ENCODE assay signal across 8 cellular contexts in the genomic region with DNA sequence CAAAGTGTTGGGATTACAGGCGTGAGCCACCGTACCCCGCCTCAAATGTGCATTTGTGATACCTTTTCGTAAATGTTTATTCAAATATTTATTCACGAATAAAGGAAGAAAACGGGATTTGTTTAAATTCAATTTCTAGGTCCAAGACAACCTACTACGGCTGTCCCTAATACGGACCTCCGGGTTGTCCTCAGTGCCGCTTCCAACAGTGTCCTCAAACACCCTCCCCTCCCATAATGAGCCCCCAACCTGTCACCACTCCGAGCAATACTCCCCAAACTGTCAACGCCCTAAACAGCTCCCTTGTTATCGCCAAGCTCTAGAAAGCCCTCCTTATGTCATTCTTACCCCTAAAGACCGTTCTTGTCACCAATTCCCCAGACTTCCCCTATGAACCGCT. TPM values are rescaled to one million over a fixed set of nuclear protein-coding genes. Genes with fewer than 3 reads are reported as not detected.
DNase-seq lines count a peak whose midpoint lies in the region; ATAC-seq and TF ChIP-seq lines count a peak whose summit lies in the region.

No MANE protein-coding gene starts in this region.

- no peak for TF ChIP-seq EP300 in SK-N-SH (IDR thresholded peaks at IDR 0.05; ENCODE audit: borderline replicate concordance in 1 of 2, low read depth in 1 of 2, low read length in 1 of 2)

- TF ChIP-seq RAD21 in SK-N-SH (IDR thresholded peaks at IDR 0.05; ENCODE audit: low read length) = no peak

- H4K20me1 ChIP-seq in SK-N-SH (ENCODE audit: insufficient read depth) = peaks cover 13% of the 10 kb centered on the region

- TF ChIP-seq CTCF in SK-N-SH (IDR thresholded peaks at IDR 0.05) (no peak), colonic mucosa (IDR thresholded peaks at IDR 0.05) (no peak)

- H3K9me3 ChIP-seq in SK-N-SH (no peaks in the 10 kb centered on the region), HUES64 (ENCODE audit: insufficient read depth, low read depth, low read length) (no peaks in the 10 kb centered on the region), colonic mucosa (no peaks in the 10 kb centered on the region)

- H3K4me2 ChIP-seq in SK-N-SH = peak overlapping the region; percentile 99

- H3K27me3 ChIP-seq in SK-N-SH (ENCODE audit: insufficient read depth) (no peaks in the 10 kb centered on the region; the same call in 1 of the 2 replicates), HUES64 (ENCODE audit: insufficient read depth, low read length) (no peaks in the 10 kb centered on the region), colonic mucosa (no peaks in the 10 kb centered on the region)

- H3K27ac ChIP-seq in SK-N-SH (ENCODE audit: low read depth in 2 of 2, low read length in 1 of 2) (peak overlapping the region in 1 of 2 experiments; percentile 48; a peak in 2 of 4 replicates), HUES64 (ENCODE audit: low read depth, low read length) (no peak overlapping the region), colonic mucosa (peak overlapping the region; percentile 76)

- peaks cover 8 to 49% (median 43%) of the 10 kb centered on the region in 4 donors for H3K4me1 Mint-ChIP-seq in naive thymus-derived CD8-positive, alpha-beta T cell

- H3K4me1 ChIP-seq in SK-N-SH (ENCODE audit: control insufficient read depth in 1 of 2, insufficient read depth in 2 of 2, low read depth in 1 of 2, low read length in 1 of 2) (peaks cover 14 to 16% of the 10 kb centered on the region in 2 experiments; a peak in 3 of 4 replicates), HUES64 (ENCODE audit: insufficient read depth, low read length) (peaks cover 7% of the 10 kb centered on the region; the same call in 1 of the 2 replicates), colonic mucosa (peaks cover 8% of the 10 kb centered on the region)

- no peaks in the 10 kb centered on the region for H3K9me2 ChIP-seq in SK-N-SH

- 2% methylated on average over 15 of the region's 15 CpGs for WGBS in SK-N-SH (ENCODE audit: low lambda C conversion rate)
- 12% methylated on average over 13 of the region's 15 CpGs for WGBS in HUES64

- peak overlapping the region; percentile 92 to 99 (median 97) for H3K27ac Mint-ChIP-seq in naive thymus-derived CD8-positive, alpha-beta T cell

- H3K9ac ChIP-seq in SK-N-SH (peak overlapping the region; percentile 86), HUES64 (ENCODE audit: low read depth, low read length) (no peak overlapping the region), colonic mucosa (ENCODE audit: low read depth in 2 of 2, low read length in 2 of 2) (peak overlapping the region; percentile 57 to 80)

- no peak; the same call in 2 of the 3 replicates for ATAC-seq in SK-N-SH treated with all-trans-retinoic acid at 6 μM for 48 hours
- ATAC-seq in naive thymus-derived CD8-positive, alpha-beta T cell = no peak

- H3K4me3 ChIP-seq in SK-N-SH (ENCODE audit: low read depth in 2 of 2, low read length in 1 of 2) (peak overlapping the region; percentile 80 to 88), HUES64 (ENCODE audit: low read length) (peak overlapping the region; percentile 81), colonic mucosa (peak overlapping the region; percentile 97)

- CTCF ChIA-PET in SK-N-SH (lab: Yijun Ruan, JAX) = interaction anchor here (1.0 to 2.1 kb wide), 6 partner anchors 16 to 332 kb away, joined by 3 to 7 read pairs (median 4); no protein-coding TSS in a partner anchor

- H3K27me3 Mint-ChIP-seq in naive thymus-derived CD8-positive, alpha-beta T cell = peaks cover 3 to 19% (median 9%) of the 10 kb centered on the region in 5 donors

- DNase-seq in SK-N-SH = no peak
- no peak for DNase-seq in colonic mucosa
- no peak for DNase-seq in naive thymus-derived CD8-positive, alpha-beta T cell
- no peak for DNase-seq in islet precursor cell
- no peak for DNase-seq in activated CD8-positive, alpha-beta memory T cell treated with anti-CD3 and anti-CD28 coated beads, Interleukin-2, amount 50 U/mL, for 4 hours
- no peak for DNase-seq in activated effector memory CD4-positive, alpha-beta T cell treated with Interleukin-2 at 50 U/mL for 16 hours

- intact Hi-C loops in colonic mucosa (cut with DNase I) = no loop called here

- H3F3A ChIP-seq in SK-N-SH (replicated peaks; ENCODE audit: insufficient read depth) = peaks cover 10% of the 10 kb centered on the region

- H3K4me3 Mint-ChIP-seq in naive thymus-derived CD8-positive, alpha-beta T cell = peak overlapping the region; percentile 91 to 99 (median 98)

- peaks cover 43% of the 10 kb centered on the region for H3K79me2 ChIP-seq in SK-N-SH (ENCODE audit: insufficient read depth)

- H3K36me3 Mint-ChIP-seq in naive thymus-derived CD8-positive, alpha-beta T cell = peaks cover 0 to 26% (median 3%) of the 10 kb centered on the region in 3 donors

- no peaks in the 10 kb centered on the region for H3K9me3 Mint-ChIP-seq in naive thymus-derived CD8-positive, alpha-beta T cell

- H3K36me3 ChIP-seq in SK-N-SH (replicated peaks in 1 of 2; ENCODE audit: control insufficient read depth in 1 of 2, insufficient read depth in 2 of 2, low read length in 1 of 2) (peaks cover 28 to 29% of the 10 kb centered on the region in 2 experiments), HUES64 (ENCODE audit: insufficient read depth, low read length) (peaks cover 31% of the 10 kb centered on the region), colonic mucosa (peaks cover 8% of the 10 kb centered on the region)

- POLR2A ChIA-PET in SK-N-SH (lab: Yijun Ruan, JAX) = interaction anchor here (0.6 to 1.9 kb wide), 5 partner anchors 10 to 54 kb away, joined by 3 to 10 read pairs (median 5); partner anchors contain the start of gene TMEM231
- POLR2A ChIA-PET in naive thymus-derived CD8-positive, alpha-beta T cell (lab: Charles Lee) = interaction anchor here (0.8 to 6.1 kb wide), 10 partner anchors 8 to 132 kb away, joined by 3 to 58 read pairs (median 6); partner anchors contain the start of genes ADAT1, CFDP1, KARS1 and TERF2IP

- peak overlapping the region; percentile 88 for H2AFZ ChIP-seq in SK-N-SH (ENCODE audit: low read depth)

TF ChIP-seq in SK-N-SH, 30 proteins besides CTCF, POLR2A, EP300 and RAD21 (continues in another document):
- no peak for TF ChIP-seq TEAD4 (IDR thresholded peaks at IDR 0.05; ENCODE audit: borderline replicate concordance, insufficient read depth)

TF ChIP-seq in SK-N-SH treated with all-trans-retinoic acid at 6 μM for 48 hours, 23 proteins besides CTCF, POLR2A, EP300 and RAD21 (continues in another document):
- no peak for TF ChIP-seq ZFP3 (CRISPR knock-in tag; IDR thresholded peaks at IDR 0.05)
- TF ChIP-seq POU6F1 (CRISPR knock-in tag; IDR thresholded peaks at IDR 0.05; ENCODE audit: borderline replicate concordance, low read depth) = no peak
- no peak for TF ChIP-seq ISL1 (CRISPR knock-in tag; IDR thresholded peaks at IDR 0.05)
- no peak for TF ChIP-seq PPARA (CRISPR knock-in tag; IDR thresholded peaks at IDR 0.05; ENCODE audit: borderline replicate concordance)
- TF ChIP-seq ZNF70 (CRISPR knock-in tag; IDR thresholded peaks at IDR 0.05) = no peak

RNA-seq across cellular contexts. Expression of gene GABARAPL2, which starts 0.5 kb away (rescaled TPM):
- polyA plus RNA-seq in SK-N-SH (2012; rRNA removed) = 135 and 143 TPM in 2 replicates
- polyA plus RNA-seq in SK-N-SH (2012; cell fraction: cytosol; rRNA removed) = 180 and 228 TPM in 2 replicates
- 48.5 and 66.0 TPM in 2 replicates for polyA plus RNA-seq in SK-N-SH (2012; cell fraction: nucleus; rRNA removed)
- 66.5 TPM for polyA plus RNA-seq in HUES64 (2013, experiment 1 of 2)
- 82.7 TPM for polyA plus RNA-seq in HUES64 (2013, experiment 2 of 2)
- 100 to 1,000 TPM in 1 of 2 donors, 10 to 100 TPM in 1; 73.5 to 111 TPM for total RNA-seq in colonic mucosa
- total RNA-seq in naive thymus-derived CD8-positive, alpha-beta T cell = 10 to 100 TPM; 76.5 to 84.6 TPM
- polyA plus RNA-seq in naive thymus-derived CD8-positive, alpha-beta T cell = 100 to 1,000 TPM; 226 to 291 (median 250) TPM

RNA-seq across cellular contexts. Expression of gene TMEM231, which starts 9.6 kb away (rescaled TPM):
- polyA plus RNA-seq in SK-N-SH (2012; rRNA removed) = 18.1 and 30.9 TPM in 2 replicates
- polyA plus RNA-seq in SK-N-SH (2012; cell fraction: cytosol; rRNA removed) = 11.6 and 20.7 TPM in 2 replicates
- 18.8 and 24.8 TPM in 2 replicates for polyA plus RNA-seq in SK-N-SH (2012; cell fraction: nucleus; rRNA removed)
- 6.9 TPM for polyA plus RNA-seq in HUES64 (2013, experiment 1 of 2)
- 11.7 TPM for polyA plus RNA-seq in HUES64 (2013, experiment 2 of 2)
- 1 to 10 TPM; 4.7 to 6.3 TPM for total RNA-seq in colonic mucosa
- 1 to 10 TPM; 2.4 to 2.9 TPM for total RNA-seq in naive thymus-derived CD8-positive, alpha-beta T cell
- 1 to 10 TPM in 1 of 3 donors, under 1 TPM in 2; 0.95 to 1.4 (median 0.99) TPM for polyA plus RNA-seq in naive thymus-derived CD8-positive, alpha-beta T cell

RNA-seq across cellular contexts. Expression of gene CHST5, which starts 29.7 kb away (rescaled TPM):
- 0.18 and 0.49 TPM in 2 replicates for polyA plus RNA-seq in SK-N-SH (2012; rRNA removed)
- 0.01 and 0.10 TPM in 2 replicates for polyA plus RNA-seq in SK-N-SH (2012; cell fraction: cytosol; rRNA removed)
- 0.70 and 0.83 TPM in 2 replicates for polyA plus RNA-seq in SK-N-SH (2012; cell fraction: nucleus; rRNA removed)
- polyA plus RNA-seq in HUES64 (2013, experiment 1 of 2) = 0.45 TPM
- polyA plus RNA-seq in HUES64 (2013, experiment 2 of 2) = not detected
- 100 to 1,000 TPM; 107 to 142 TPM for total RNA-seq in colonic mucosa
- total RNA-seq in naive thymus-derived CD8-positive, alpha-beta T cell = not detected
- polyA plus RNA-seq in naive thymus-derived CD8-positive, alpha-beta T cell = not detected

RNA-seq across cellular contexts. Expression of gene ADAT1, which starts 57.4 kb away (rescaled TPM):
- polyA plus RNA-seq in SK-N-SH (2012; rRNA removed) = 51.1 and 67.7 TPM in 2 replicates
- polyA plus RNA-seq in SK-N-SH (2012; cell fraction: cytosol; rRNA removed) = 54.2 and 59.4 TPM in 2 replicates
- polyA plus RNA-seq in SK-N-SH (2012; cell fraction: nucleus; rRNA removed) = 121 and 134 TPM in 2 replicates
- 37.7 TPM for polyA plus RNA-seq in HUES64 (2013, experiment 1 of 2)
- 34.1 TPM for polyA plus RNA-seq in HUES64 (2013, experiment 2 of 2)
- total RNA-seq in colonic mucosa = 10 to 100 TPM; 33.0 to 38.8 TPM
- 10 to 100 TPM; 66.6 to 69.6 TPM for total RNA-seq in naive thymus-derived CD8-positive, alpha-beta T cell
- 10 to 100 TPM; 35.0 to 41.5 (median 39.8) TPM for polyA plus RNA-seq in naive thymus-derived CD8-positive, alpha-beta T cell

Comparison
In these comparisons a context has a peak if more than half of its experiments do, and no peak if none do; other contexts are left out.
1. RNA of gene CHST5, which starts 29.7 kb away (total RNA-seq): 107 to 142 TPM in colonic mucosa; not detected in naive thymus-derived CD8-positive, alpha-beta T cell; every median in the first group is over 100 times any median in the second.
2. Peak in every context shown above with its lines, with median percentiles within 50 percentile points of each other: H3K4me3 ChIP-seq.